ENCODE assay signal across 1 cellular context in the genomic region with DNA sequence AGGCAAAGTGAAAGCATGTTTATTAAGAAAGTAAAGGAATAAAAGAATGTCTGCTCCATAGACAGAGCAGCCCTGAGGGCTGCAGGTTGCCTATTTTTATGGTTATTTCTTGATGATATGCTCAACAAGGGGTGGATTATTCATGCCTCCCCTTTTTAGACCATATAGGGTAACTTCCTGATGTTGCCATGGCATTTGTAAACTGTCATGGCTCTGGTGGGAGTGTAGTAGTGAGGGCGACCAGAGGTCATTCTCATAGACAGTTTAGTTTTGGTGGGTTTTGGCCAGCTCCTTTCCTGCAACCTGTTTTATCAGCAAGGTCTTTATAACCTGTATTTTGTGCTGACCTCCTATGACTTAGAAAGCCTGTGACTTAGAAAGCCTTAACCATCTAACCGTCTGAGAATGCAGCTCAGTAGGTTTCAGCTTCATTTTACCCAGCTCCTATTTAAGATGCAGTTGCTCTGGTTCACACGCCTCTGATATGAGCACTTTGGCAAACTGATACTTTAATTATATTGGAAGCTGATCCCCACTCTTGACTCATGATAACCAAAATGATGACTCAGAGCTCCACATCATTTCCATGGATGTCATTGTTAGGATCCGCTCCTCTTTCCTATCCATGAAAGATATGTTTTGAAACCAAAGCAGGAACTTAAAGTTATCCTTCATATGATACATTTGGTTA.
TF ChIP-seq lines count a peak whose summit lies in the region.

No MANE protein-coding gene starts in this region.

TF ChIP-seq in SK-N-SH, 30 proteins besides CTCF, POLR2A, EP300 and RAD21 (continued from another document):
- TF ChIP-seq, protein P1, sequence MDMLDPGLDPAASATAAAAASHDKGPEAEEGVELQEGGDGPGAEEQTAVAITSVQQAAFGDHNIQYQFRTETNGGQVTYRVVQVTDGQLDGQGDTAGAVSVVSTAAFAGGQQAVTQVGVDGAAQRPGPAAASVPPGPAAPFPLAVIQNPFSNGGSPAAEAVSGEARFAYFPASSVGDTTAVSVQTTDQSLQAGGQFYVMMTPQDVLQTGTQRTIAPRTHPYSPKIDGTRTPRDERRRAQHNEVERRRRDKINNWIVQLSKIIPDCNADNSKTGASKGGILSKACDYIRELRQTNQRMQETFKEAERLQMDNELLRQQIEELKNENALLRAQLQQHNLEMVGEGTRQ (IDR thresholded peaks at IDR 0.05; ENCODE audit: borderline replicate concordance, low read depth, low read length), result no peak
- no peak for TF ChIP-seq SIN3A (IDR thresholded peaks at IDR 0.05; ENCODE audit: borderline replicate concordance, low read depth, low read length)
- TF ChIP-seq MEF2A (IDR thresholded peaks at IDR 0.05; ENCODE audit: borderline replicate concordance, low read depth), result no peak
- no peak for TF ChIP-seq JUND (IDR thresholded peaks at IDR 0.05)
